1 cellular context compared by ENCODE assay signal in the genomic region with DNA sequence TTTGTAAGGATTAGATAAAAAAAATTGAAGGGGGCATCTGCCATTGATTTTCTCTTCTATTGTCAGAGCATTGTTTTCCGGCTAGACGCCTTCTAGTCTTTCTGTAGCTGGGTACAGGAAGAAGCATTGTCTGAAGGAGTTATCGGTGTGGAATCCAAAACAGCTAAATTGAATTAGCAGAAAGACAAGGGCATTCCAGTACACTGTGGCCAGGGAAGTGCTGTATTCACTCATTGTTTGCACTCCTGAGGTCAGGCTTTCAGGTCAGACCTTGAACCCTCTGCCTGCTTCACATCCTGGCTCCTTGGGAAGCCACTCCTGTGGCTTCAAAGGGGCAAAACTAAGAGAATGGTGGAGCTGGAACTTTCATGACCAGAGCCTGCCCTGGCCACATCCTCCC.
TF ChIP-seq lines count a peak whose summit lies in the region.

No MANE protein-coding gene starts in this region.

TF ChIP-seq in HepG2, 621 proteins besides CTCF, POLR2A, EP300 and RAD21 (continued from another document and continues in another):
- TF ChIP-seq ZNF331 (CRISPR knock-in tag; IDR thresholded peaks at IDR 0.05) (peak; percentile 67; the same call in 1 of the 2 replicates), IRF2 (CRISPR knock-in tag; IDR thresholded peaks at IDR 0.05) (peak; percentile 73; the same call in 1 of the 2 replicates), CBX5 (CRISPR knock-in tag; IDR thresholded peaks at IDR 0.05; ENCODE audit: borderline replicate concordance) (peak; percentile 22; the same call in 1 of the 2 replicates), PATZ1 (CRISPR knock-in tag; IDR thresholded peaks at IDR 0.05) (no peak), NR2C2 (CRISPR knock-in tag; IDR thresholded peaks at IDR 0.05; ENCODE audit: borderline replicate concordance) (peak; percentile 65; the same call in 1 of the 2 replicates), MED1 (CRISPR knock-in tag; IDR thresholded peaks at IDR 0.05) (peak; percentile 43; the same call in 1 of the 2 replicates), ZFX (CRISPR knock-in tag; IDR thresholded peaks at IDR 0.05; ENCODE audit: low read depth) (no peak), ETV5 (CRISPR knock-in tag; IDR thresholded peaks at IDR 0.05; ENCODE audit: borderline replicate concordance) (peak; percentile 75; the same call in 1 of the 2 replicates), RXRA (CRISPR knock-in tag; IDR thresholded peaks at IDR 0.05) (peak; percentile 89; the same call in 1 of the 2 replicates), ZNF280D (CRISPR knock-in tag; IDR thresholded peaks at IDR 0.05) (no peak), TEAD3 (CRISPR knock-in tag; optimal IDR thresholded peaks at IDR 0.05; ENCODE audit: borderline replicate concordance) (peak; percentile 78), ZNF343 (CRISPR knock-in tag; IDR thresholded peaks at IDR 0.05) (peak; percentile 65; the same call in 1 of the 2 replicates), ATF7 (IDR thresholded peaks at IDR 0.05) (no peak), ATF7 (CRISPR knock-in tag; IDR thresholded peaks at IDR 0.05) (no peak), NR2F6 (IDR thresholded peaks at IDR 0.05) (peak; percentile 93), NR2F6 (CRISPR knock-in tag; IDR thresholded peaks at IDR 0.05) (peak; percentile 96), ZNF781 (CRISPR knock-in tag; IDR thresholded peaks at IDR 0.05; ENCODE audit: borderline replicate concordance, not compliant biosample characterization) (peak; percentile 48), TBX2 (CRISPR knock-in tag; IDR thresholded peaks at IDR 0.05; ENCODE audit: borderline replicate concordance) (peak; percentile 31; the same call in 1 of the 2 replicates), SALL1 (CRISPR knock-in tag; IDR thresholded peaks at IDR 0.05) (peak; percentile 76), ZKSCAN5 (CRISPR knock-in tag; IDR thresholded peaks at IDR 0.05) (no peak), FOXK1 (CRISPR knock-in tag; IDR thresholded peaks at IDR 0.05; ENCODE audit: borderline replicate concordance, low read depth) (0 out of 2 replicates have a peak, but pooled peaks have one; percentile 26), HCFC1 (IDR thresholded peaks at IDR 0.05; ENCODE audit: low read depth, low read length) (no peak), FOXO1 (CRISPR knock-in tag; IDR thresholded peaks at IDR 0.05) (peak; percentile 57; the same call in 1 of the 2 replicates), ZSCAN22 (CRISPR knock-in tag; IDR thresholded peaks at IDR 0.05) (no peak), MIER2 (CRISPR knock-in tag; IDR thresholded peaks at IDR 0.05) (peak; percentile 54; the same call in 1 of the 2 replicates), ZMYM4 (CRISPR knock-in tag; IDR thresholded peaks at IDR 0.05) (peak; percentile 43; the same call in 1 of the 2 replicates), SPEN (CRISPR knock-in tag; IDR thresholded peaks at IDR 0.05; ENCODE audit: low read depth) (peak; percentile 38; the same call in 1 of the 2 replicates), RXRB (CRISPR knock-in tag; IDR thresholded peaks at IDR 0.05; ENCODE audit: borderline replicate concordance) (peak; percentile 81), RCOR2 (CRISPR knock-in tag; IDR thresholded peaks at IDR 0.05) (peak; percentile 73; the same call in 1 of the 2 replicates), GLI4 (CRISPR knock-in tag; IDR thresholded peaks at IDR 0.05; ENCODE audit: borderline replicate concordance) (no peak), ZNF614 (CRISPR knock-in tag; IDR thresholded peaks at IDR 0.05; ENCODE audit: borderline replicate concordance) (peak; percentile 56; the same call in 1 of the 2 replicates), HDAC2 (CRISPR knock-in tag; IDR thresholded peaks at IDR 0.05) (peak; percentile 54), ZBTB21 (CRISPR knock-in tag; IDR thresholded peaks at IDR 0.05) (no peak), FOXA1 (IDR thresholded peaks at IDR 0.05) (no peak), FOXA1 (CRISPR knock-in tag; IDR thresholded peaks at IDR 0.05) (peak; percentile 70), ZFP36L2 (CRISPR knock-in tag; IDR thresholded peaks at IDR 0.05) (no peak), TARDBP (CRISPR knock-in tag; IDR thresholded peaks at IDR 0.05) (0 out of 2 replicates have a peak, but pooled peaks have one; percentile 21), MIER3 (CRISPR knock-in tag; IDR thresholded peaks at IDR 0.05; ENCODE audit: borderline replicate concordance) (0 out of 2 replicates have a peak, but pooled peaks have one; percentile 50), HNF4G (IDR thresholded peaks at IDR 0.05; ENCODE audit: borderline replicate concordance, low read depth, low read length) (no peak), HNF4G (CRISPR knock-in tag; IDR thresholded peaks at IDR 0.05; ENCODE audit: borderline replicate concordance, low read depth) (peak; percentile 49; the same call in 1 of the 2 replicates), CREM (IDR thresholded peaks at IDR 0.05) (peak; percentile 34; the same call in 1 of the 2 replicates), CREM (CRISPR knock-in tag; IDR thresholded peaks at IDR 0.05) (no peak), PAWR (CRISPR knock-in tag; IDR thresholded peaks at IDR 0.05; ENCODE audit: borderline replicate concordance) (no peak), RARA (CRISPR knock-in tag; IDR thresholded peaks at IDR 0.05) (peak; percentile 92), PITX1 (CRISPR knock-in tag; IDR thresholded peaks at IDR 0.05) (0 out of 2 replicates have a peak, but pooled peaks have one; percentile 42), U2AF1 (optimal IDR thresholded peaks at IDR 0.05; ENCODE audit: low read depth, low read length) (no peak), MTA1 (CRISPR knock-in tag; IDR thresholded peaks at IDR 0.05; ENCODE audit: borderline replicate concordance) (0 out of 2 replicates have a peak, but pooled peaks have one; percentile 16)
- TF ChIP-seq, protein P1, sequence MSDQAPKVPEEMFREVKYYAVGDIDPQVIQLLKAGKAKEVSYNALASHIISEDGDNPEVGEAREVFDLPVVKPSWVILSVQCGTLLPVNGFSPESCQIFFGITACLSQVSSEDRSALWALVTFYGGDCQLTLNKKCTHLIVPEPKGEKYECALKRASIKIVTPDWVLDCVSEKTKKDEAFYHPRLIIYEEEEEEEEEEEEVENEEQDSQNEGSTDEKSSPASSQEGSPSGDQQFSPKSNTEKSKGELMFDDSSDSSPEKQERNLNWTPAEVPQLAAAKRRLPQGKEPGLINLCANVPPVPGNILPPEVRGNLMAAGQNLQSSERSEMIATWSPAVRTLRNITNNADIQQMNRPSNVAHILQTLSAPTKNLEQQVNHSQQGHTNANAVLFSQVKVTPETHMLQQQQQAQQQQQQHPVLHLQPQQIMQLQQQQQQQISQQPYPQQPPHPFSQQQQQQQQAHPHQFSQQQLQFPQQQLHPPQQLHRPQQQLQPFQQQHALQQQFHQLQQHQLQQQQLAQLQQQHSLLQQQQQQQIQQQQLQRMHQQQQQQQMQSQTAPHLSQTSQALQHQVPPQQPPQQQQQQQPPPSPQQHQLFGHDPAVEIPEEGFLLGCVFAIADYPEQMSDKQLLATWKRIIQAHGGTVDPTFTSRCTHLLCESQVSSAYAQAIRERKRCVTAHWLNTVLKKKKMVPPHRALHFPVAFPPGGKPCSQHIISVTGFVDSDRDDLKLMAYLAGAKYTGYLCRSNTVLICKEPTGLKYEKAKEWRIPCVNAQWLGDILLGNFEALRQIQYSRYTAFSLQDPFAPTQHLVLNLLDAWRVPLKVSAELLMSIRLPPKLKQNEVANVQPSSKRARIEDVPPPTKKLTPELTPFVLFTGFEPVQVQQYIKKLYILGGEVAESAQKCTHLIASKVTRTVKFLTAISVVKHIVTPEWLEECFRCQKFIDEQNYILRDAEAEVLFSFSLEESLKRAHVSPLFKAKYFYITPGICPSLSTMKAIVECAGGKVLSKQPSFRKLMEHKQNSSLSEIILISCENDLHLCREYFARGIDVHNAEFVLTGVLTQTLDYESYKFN (CRISPR knock-in tag; conservative IDR thresholded peaks at IDR 0.05): peak; percentile 56
- TF ChIP-seq, protein P2, sequence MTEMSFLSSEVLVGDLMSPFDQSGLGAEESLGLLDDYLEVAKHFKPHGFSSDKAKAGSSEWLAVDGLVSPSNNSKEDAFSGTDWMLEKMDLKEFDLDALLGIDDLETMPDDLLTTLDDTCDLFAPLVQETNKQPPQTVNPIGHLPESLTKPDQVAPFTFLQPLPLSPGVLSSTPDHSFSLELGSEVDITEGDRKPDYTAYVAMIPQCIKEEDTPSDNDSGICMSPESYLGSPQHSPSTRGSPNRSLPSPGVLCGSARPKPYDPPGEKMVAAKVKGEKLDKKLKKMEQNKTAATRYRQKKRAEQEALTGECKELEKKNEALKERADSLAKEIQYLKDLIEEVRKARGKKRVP (CRISPR knock-in tag; IDR thresholded peaks at IDR 0.05): no peak
- TF ChIP-seq, protein P3, sequence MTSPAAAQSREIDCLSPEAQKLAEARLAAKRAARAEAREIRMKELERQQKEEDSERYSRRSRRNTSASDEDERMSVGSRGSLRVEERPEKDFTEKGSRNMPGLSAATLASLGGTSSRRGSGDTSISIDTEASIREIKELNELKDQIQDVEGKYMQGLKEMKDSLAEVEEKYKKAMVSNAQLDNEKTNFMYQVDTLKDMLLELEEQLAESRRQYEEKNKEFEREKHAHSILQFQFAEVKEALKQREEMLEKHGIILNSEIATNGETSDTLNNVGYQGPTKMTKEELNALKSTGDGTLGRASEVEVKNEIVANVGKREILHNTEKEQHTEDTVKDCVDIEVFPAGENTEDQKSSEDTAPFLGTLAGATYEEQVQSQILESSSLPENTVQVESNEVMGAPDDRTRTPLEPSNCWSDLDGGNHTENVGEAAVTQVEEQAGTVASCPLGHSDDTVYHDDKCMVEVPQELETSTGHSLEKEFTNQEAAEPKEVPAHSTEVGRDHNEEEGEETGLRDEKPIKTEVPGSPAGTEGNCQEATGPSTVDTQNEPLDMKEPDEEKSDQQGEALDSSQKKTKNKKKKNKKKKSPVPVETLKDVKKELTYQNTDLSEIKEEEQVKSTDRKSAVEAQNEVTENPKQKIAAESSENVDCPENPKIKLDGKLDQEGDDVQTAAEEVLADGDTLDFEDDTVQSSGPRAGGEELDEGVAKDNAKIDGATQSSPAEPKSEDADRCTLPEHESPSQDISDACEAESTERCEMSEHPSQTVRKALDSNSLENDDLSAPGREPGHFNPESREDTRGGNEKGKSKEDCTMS (CRISPR knock-in tag; conservative IDR thresholded peaks at IDR 0.05): no peak
- TF ChIP-seq, protein P4, sequence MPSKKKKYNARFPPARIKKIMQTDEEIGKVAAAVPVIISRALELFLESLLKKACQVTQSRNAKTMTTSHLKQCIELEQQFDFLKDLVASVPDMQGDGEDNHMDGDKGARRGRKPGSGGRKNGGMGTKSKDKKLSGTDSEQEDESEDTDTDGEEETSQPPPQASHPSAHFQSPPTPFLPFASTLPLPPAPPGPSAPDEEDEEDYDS (CRISPR knock-in tag; IDR thresholded peaks at IDR 0.05): 0 out of 2 replicates have a peak, but pooled peaks have one; percentile 34
